ENCODE assay signal across 1 cellular context in the genomic region with DNA sequence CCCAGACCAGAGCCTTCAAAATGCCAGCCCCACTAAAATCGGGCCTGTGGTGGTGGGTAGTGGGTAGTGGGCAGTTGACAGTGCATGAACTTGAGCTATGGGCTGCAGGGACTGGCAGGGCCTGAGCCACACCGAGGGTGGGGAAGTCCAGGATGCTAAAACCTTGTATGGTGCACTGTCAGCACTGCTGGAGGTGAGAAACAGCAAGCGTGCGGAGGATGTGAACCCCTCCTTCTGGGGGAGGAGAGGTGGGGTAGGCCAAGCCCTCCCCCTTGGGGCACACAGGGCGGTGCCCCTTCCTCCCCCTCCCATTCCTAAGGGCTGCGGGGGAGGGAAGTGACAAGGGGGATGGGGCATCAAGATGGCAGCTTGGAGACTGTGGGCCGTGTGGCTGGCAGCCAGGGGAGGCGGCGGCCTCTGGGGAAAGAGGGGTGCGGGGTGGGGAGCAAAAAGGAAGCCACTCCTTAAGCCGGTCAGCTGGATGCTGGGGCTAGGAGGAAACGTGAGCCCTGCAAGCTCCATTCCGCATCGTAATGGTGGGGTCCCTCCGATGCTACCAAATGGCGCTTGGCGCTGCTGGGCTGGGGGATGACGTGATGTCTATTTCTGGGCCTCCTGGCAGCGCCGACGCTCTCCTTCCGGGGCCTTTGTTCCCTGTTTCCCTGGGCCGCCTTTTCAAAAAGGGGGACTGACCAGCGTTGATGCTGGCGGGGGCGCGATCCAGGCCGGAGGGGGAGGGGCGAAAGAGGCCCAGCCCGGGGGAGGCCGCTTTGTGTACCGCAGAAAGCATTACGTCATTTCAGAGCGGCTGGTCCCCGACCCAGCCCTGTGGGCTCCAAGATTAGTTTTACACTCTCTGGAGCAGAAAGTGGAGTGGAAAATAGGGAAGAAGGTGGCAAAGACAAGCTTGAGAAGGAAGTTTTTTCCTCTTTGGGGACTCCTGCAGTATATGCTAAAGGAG.
TF ChIP-seq lines count a peak whose summit lies in the region.

No MANE protein-coding gene starts in this region.

TF ChIP-seq in GM12891, 5 proteins besides CTCF, POLR2A, EP300 and RAD21 (continued from another document):
- TF ChIP-seq SPI1 (IDR thresholded peaks at IDR 0.05; ENCODE audit: low read depth, low read length) = no peak
- no peak for TF ChIP-seq POU2F2 (IDR thresholded peaks at IDR 0.05; ENCODE audit: low read depth, low read length)
TF ChIP-seq in GM12891: peak in this region for 2.
